ENCODE assay signal across 8 cellular contexts in genomic region chr13:43878897-43879322, GRCh38. TPM values are rescaled to one million over a fixed set of nuclear protein-coding genes. Genes with fewer than 3 reads are reported as not detected.
DNase-seq lines count a peak whose midpoint lies in the region; ATAC-seq, FAIRE-seq and TF ChIP-seq lines count a peak whose summit lies in the region.

No MANE protein-coding gene starts in this region.

- WGBS in small intestine, 3 donors, result 0 to 1% (median 1%) methylated on average over 24 to 30 of the region's 30 CpGs

- peak overlapping the region; percentile 85 to 96 for H3K4me3 Mint-ChIP-seq in CD14-positive monocyte

- H3K4me1 ChIP-seq in SJSA1 (replicated peaks) (peaks cover 10% of the 10 kb centered on the region), small intestine (ENCODE audit: control insufficient read depth in 2 of 2, insufficient read depth in 1 of 2, low read depth in 1 of 2, low read length in 1 of 2) (no peaks in the 10 kb centered on the region)

- peak overlapping the region; percentile 96 for H3K27ac ChIP-seq in SJSA1
- peak overlapping the region; percentile 91 to 97 for H3K27ac ChIP-seq in small intestine (ENCODE audit: low read depth in 1 of 2, low read length in 1 of 2)

- ATAC-seq in GM18873 (IDR thresholded peaks at IDR 0.05; ENCODE audit: low FRiP score, unreplicated experiment) (peak; percentile 32), HG03103 (IDR thresholded peaks at IDR 0.05; ENCODE audit: low read depth, unreplicated experiment) (peak; percentile 25)

- DNase-seq in CD14-positive monocyte (ENCODE audit: low spot score), result peak; percentile 93
- peak; percentile 75 to 85 for DNase-seq in SJSA1 (ENCODE audit: low read depth in 1 of 2, low spot score in 2 of 2)
- DNase-seq in cerebellum (ENCODE audit: low spot score), result peak; percentile 29
- DNase-seq in islet precursor cell, result peak; percentile 85
- peak; percentile 59 for DNase-seq in small intestine
- no peak for DNase-seq in NCI-H2081 (lab: John Stamatoyannopoulos, UW)

- H3K9me3 ChIP-seq in SJSA1 (replicated peaks), result no peaks in the 10 kb centered on the region
- H3K9me3 ChIP-seq in small intestine (ENCODE audit: control insufficient read depth, low read depth), result no peaks in the 10 kb centered on the region

- peaks cover 4 to 6% (median 5%) of the 10 kb centered on the region in 3 donors for H3K27me3 Mint-ChIP-seq in CD14-positive monocyte (ENCODE audit: low read depth in 3 of 3)

- H3K36me3 ChIP-seq in SJSA1, result peaks cover 4% of the 10 kb centered on the region
- H3K36me3 ChIP-seq in small intestine (ENCODE audit: control insufficient read depth in 2 of 2, insufficient read depth in 2 of 2, low read length in 2 of 2), result no peaks in the 10 kb centered on the region

- peak overlapping the region; percentile 98 to 100 (median 99) for H3K27ac Mint-ChIP-seq in CD14-positive monocyte

- H3K36me3 Mint-ChIP-seq in CD14-positive monocyte, result peaks cover 15 to 20% of the 10 kb centered on the region in 2 donors

- peaks cover 31% of the 10 kb centered on the region for H3K4me1 Mint-ChIP-seq in CD14-positive monocyte

- intact Hi-C loops in CD14-positive monocyte (cut with micrococcal nuclease), result loop anchor here (10.0 kb wide), 3 partner anchors 696 to 1154 kb away; partner anchors contain the start of gene TSC22D1 (in 1 of the 2)

- H3K27me3 ChIP-seq in SJSA1 (replicated peaks) (no peaks in the 10 kb centered on the region), small intestine (ENCODE audit: control insufficient read depth in 2 of 2, insufficient read depth in 2 of 2, low read length in 2 of 2) (no peaks in the 10 kb centered on the region)

- TF ChIP-seq CTCF in CD14-positive monocyte (IDR thresholded peaks at IDR 0.05), result no peak

- H3K4me3 ChIP-seq in SJSA1 (peak overlapping the region; percentile 78), small intestine (ENCODE audit: low read depth in 1 of 2, low read length in 2 of 2) (peak overlapping the region; percentile 55 to 70)

- H3K9me3 Mint-ChIP-seq in CD14-positive monocyte, result peaks cover 0 to 2% (median 0%) of the 10 kb centered on the region in 7 donors

- FAIRE-seq in small intestine (lab: Jason Lieb, UNC), result no peak

RNA-seq across cellular contexts. Expression of gene CCDC122, which starts 0.6 kb away (rescaled TPM):
- polyA plus RNA-seq in CD14-positive monocyte (1 to 10 TPM in 1 of 2 donors, under 1 TPM in 1; 0.52 to 8.0 TPM), small intestine (10 to 100 TPM in 1 of 3 donors, 1 to 10 TPM in 1, under 1 TPM in 1; 0.81 to 13.0 (median 2.8) TPM)
- 4.6 and 7.4 TPM in 2 replicates for total RNA-seq in SJSA1 (2014; rRNA removed; shearing (Covaris generic))
- 4.2 TPM for total RNA-seq in cerebellum

RNA-seq across cellular contexts. Expression of gene LACC1, which starts 0.8 kb away (rescaled TPM):
- polyA plus RNA-seq in CD14-positive monocyte (1 to 10 TPM; 2.6 to 7.7 TPM), small intestine (10 to 100 TPM in 2 of 3 donors, 1 to 10 TPM in 1; 4.1 to 13.0 (median 13.0) TPM)
- total RNA-seq in SJSA1 (2014; rRNA removed; shearing (Covaris generic)), result 3.4 and 8.5 TPM in 2 replicates
- total RNA-seq in cerebellum, result 2.4 TPM

Comparison
In these comparisons a context has a peak if more than half of its experiments do, and no peak if none do; other contexts are left out.
1. DNase-seq: peak in CD14-positive monocyte (single experiment), SJSA1 (2 of 2), cerebellum (single experiment), islet precursor cell (single experiment) and small intestine (single experiment); none in NCI-H2081 (0 of 2).